Comparison of ENCODE assay signal across 15 cellular contexts in genomic region chr7:78437118-78437517, GRCh38.
DNase-seq lines count a peak whose midpoint lies in the region; ATAC-seq and TF ChIP-seq lines count a peak whose summit lies in the region.
"Had no signal": no experiment of that assay in that cellular context is flagged by ENCODE, and none has a peak within 500 bp of the region (broad histone marks: within the 10 kb centered on the region; RNA-seq: fewer than 3 reads in every experiment).

No MANE protein-coding gene starts in this region.

- BruUV-seq in mammary epithelial cell (replicated peaks; lab: Mats Ljungman, UMichigan), result no TSS peak

- H4K20me1 ChIP-seq in mammary epithelial cell (ENCODE audit: insufficient read depth, low read length), result no peaks in the 10 kb centered on the region

- H3K9me3 ChIP-seq in mammary epithelial cell (replicated peaks; ENCODE audit: insufficient read depth, low read length), result no peaks in the 10 kb centered on the region
- H3K9me3 ChIP-seq: A549 had no signal

- no peak overlapping the region; the same call in 1 of the 2 replicates for H3K4me3 ChIP-seq in ACC112 (ENCODE audit: low read depth, low read length)
- H3K4me3 ChIP-seq in mammary epithelial cell (replicated peaks in 1 of 3; ENCODE audit: insufficient read depth in 1 of 3, low read depth in 2 of 3, low read length in 3 of 3), result no peak overlapping the region
- H3K4me3 ChIP-seq: A549, lung, neural progenitor cell had no signal

- no peaks in the 10 kb centered on the region; the same call in 1 of the 2 replicates for H3K27me3 Mint-ChIP-seq in HFFc6 (ENCODE audit: insufficient read depth)

- no peaks in the 10 kb centered on the region for H3K36me3 Mint-ChIP-seq in HFFc6 (ENCODE audit: low read depth)
- H3K36me3 Mint-ChIP-seq: neural progenitor cell had no signal

- no peak overlapping the region for H3K4me2 ChIP-seq in mammary epithelial cell (ENCODE audit: insufficient read depth, low read depth, low read length)
- H3K4me2 ChIP-seq: A549, neural progenitor cell had no signal

- H3K27ac ChIP-seq in ACC112 (ENCODE audit: low read depth, low read length), result peak overlapping the region; percentile 27
- no peak overlapping the region for H3K27ac ChIP-seq in mammary epithelial cell (ENCODE audit: insufficient read depth, low read depth, low read length)
- H3K27ac ChIP-seq: A549, neural progenitor cell, RWPE1 had no signal

- no peak overlapping the region for H3K9ac ChIP-seq in mammary epithelial cell (ENCODE audit: insufficient read depth, low read length)
- H3K9ac ChIP-seq: neural progenitor cell had no signal

- peak overlapping the region; percentile 78 for H3K27ac Mint-ChIP-seq in HFFc6
- H3K27ac Mint-ChIP-seq: activated T-helper 2 cell treated with anti-CD3 and anti-CD28 coated beads, Interferon-gamma antibody, Interleukin-2, Interleukin-4, amounts not matched to agents 10 μg/mL and 5 μg/mL and 100 μg/mL, durations not matched to agents 14 hours and 24 hours and 36 hours had no signal

- intact Hi-C loops in mammary epithelial cell (cut with micrococcal nuclease), result no loop called here
- intact Hi-C loops in posterior vena cava (cut with DNase I), result no loop called here

- no peaks in the 10 kb centered on the region for H3K36me3 ChIP-seq in ACC112 (ENCODE audit: insufficient read depth, low read length)
- H3K36me3 ChIP-seq in mammary epithelial cell (ENCODE audit: insufficient read depth, low read length), result no peaks in the 10 kb centered on the region
- H3K36me3 ChIP-seq: neural progenitor cell had no signal

- H3K79me2 ChIP-seq in ACC112 (ENCODE audit: control insufficient read depth, insufficient read depth, low read length, unreplicated experiment), result no peaks in the 10 kb centered on the region
- no peaks in the 10 kb centered on the region for H3K79me2 ChIP-seq in mammary epithelial cell (ENCODE audit: insufficient read depth, low read length)

- CTCF ChIA-PET in mammary epithelial cell (lab: Charles Lee; ENCODE audit: low non-redundant PET), result no interaction called here

- H3K27me3 ChIP-seq in ACC112 (ENCODE audit: insufficient read depth, low read length) (no peaks in the 10 kb centered on the region), mammary epithelial cell (ENCODE audit: insufficient read depth, low read length) (peaks cover 3% of the 10 kb centered on the region)
- H3K27me3 ChIP-seq: neural progenitor cell had no signal

- H3K4me1 ChIP-seq in ACC112 (ENCODE audit: control insufficient read depth, insufficient read depth, low read length, unreplicated experiment) (peaks cover 11% of the 10 kb centered on the region), mammary epithelial cell (ENCODE audit: insufficient read depth, low read length) (no peaks in the 10 kb centered on the region)
- H3K4me1 ChIP-seq: A549 had no signal

- H3K4me3 Mint-ChIP-seq in HFFc6, result peak overlapping the region; percentile 69
- H3K4me3 Mint-ChIP-seq: neural progenitor cell had no signal

- DNase-seq in HFFc6 (peak; percentile 60), mammary epithelial cell (peak; percentile 1), islet precursor cell (peak; percentile 66), SIG-M5 (lab: John Stamatoyannopoulos, UW) (no peak), posterior vena cava (ENCODE audit: low spot score) (no peak), GOT3 (lab: John Stamatoyannopoulos, UW) (no peak)
- DNase-seq: activated CD4-positive, alpha-beta T cell treated with anti-CD3 and anti-CD28 coated beads, Interleukin-2, amount 50 U/mL, for 48 hours; small intestine had no signal

- in situ Hi-C loops in mammary epithelial cell (cut with MboI; ENCODE audit: low sequenced_read_pairs in 2 of 2), result no loop called here

- no peaks in the 10 kb centered on the region for H3K9me3 Mint-ChIP-seq in HFFc6
- H3K9me3 Mint-ChIP-seq: activated T-helper 2 cell treated with anti-CD3 and anti-CD28 coated beads, Interferon-gamma antibody, Interleukin-2, Interleukin-4, amounts not matched to agents 10 μg/mL and 5 μg/mL and 100 μg/mL, durations not matched to agents 14 hours and 24 hours and 36 hours; neural progenitor cell had no signal

- dilution Hi-C loops in mammary epithelial cell (cut with HindIII; ENCODE audit: low sequenced_read_pairs), result no loop called here

- peak overlapping the region; percentile 29 for H2AFZ ChIP-seq in ACC112 (ENCODE audit: low read length, unreplicated experiment)
- H2AFZ ChIP-seq in mammary epithelial cell (ENCODE audit: low read depth, low read length), result no peak overlapping the region
- H2AFZ ChIP-seq: neural progenitor cell had no signal

- peaks cover 35% of the 10 kb centered on the region for H3K4me1 Mint-ChIP-seq in HFFc6 (ENCODE audit: low read depth)
- H3K4me1 Mint-ChIP-seq: neural progenitor cell had no signal

- WGBS in mammary epithelial cell (ENCODE audit: low coverage, missing lambda C conversion rate), result 58% methylated on average over 5 of the region's 5 CpGs

- ATAC-seq in HG03175 (IDR thresholded peaks at IDR 0.05; ENCODE audit: unreplicated experiment), result no peak
- ATAC-seq: A549 had no signal

- TF ChIP-seq CTCF in HFFc6 (IDR thresholded peaks at IDR 0.05) (no peak), mammary epithelial cell (conservative IDR thresholded peaks at IDR 0.05 in 1 of 2, IDR thresholded peaks at IDR 0.05 in 1 of 2; ENCODE audit: extremely low read depth in 1 of 2, insufficient read depth in 1 of 2, low read depth in 1 of 2, low read length in 2 of 2) (no peak)

Comparison
In these comparisons a context has a peak if more than half of its experiments do, and no peak if none do; other contexts are left out.
1. DNase-seq: peak in HFFc6 (single experiment), mammary epithelial cell (single experiment) and islet precursor cell (single experiment); none in SIG-M5 (single experiment), posterior vena cava (single experiment) and GOT3 (single experiment).